Comparison of ENCODE assay signal across 19 cellular contexts in genomic region chr5:6825678-6826244, GRCh38.
DNase-seq lines count a peak whose midpoint lies in the region; ATAC-seq, FAIRE-seq and TF ChIP-seq lines count a peak whose summit lies in the region.
"Had no signal": no experiment of that assay in that cellular context is flagged by ENCODE, and none has a peak within 500 bp of the region (broad histone marks: within the 10 kb centered on the region; RNA-seq: fewer than 3 reads in every experiment).

No MANE protein-coding gene starts in this region.

- DNase-seq in esophagus muscularis mucosa (ENCODE audit: extremely low spot score): peak; percentile 62
- DNase-seq in pancreas: peak in 3 of 6 donors; percentile 19 to 42 (median 23)
- DNase-seq in activated gamma-delta T cell treated with Interleukin-2 at 50 U/mL for 16 hours: no peak
- no peak for DNase-seq in SIG-M5 treated with dmso at 0.1 percent for 504 hours (lab: John Stamatoyannopoulos, UW; ENCODE audit: unreplicated experiment)
- DNase-seq: C1 segment of cervical spinal cord; Calu3; CD4-positive, alpha-beta memory T cell; COR-L47; DMS53; DMS79 treated with DMSO at 0.1 percent for 48 hours; GF-D8; GM23248; H7 had no signal

- H3K4me1 ChIP-seq in esophagus muscularis mucosa (no peaks in the 10 kb centered on the region), pancreas (no peaks in the 10 kb centered on the region), skeletal muscle tissue (ENCODE audit: control insufficient read depth in 3 of 3, insufficient read depth in 3 of 3, low read length in 3 of 3) (peaks cover 3 to 19% (median 9%) of the 10 kb centered on the region in 3 donors)

- intact Hi-C loops in esophagus muscularis mucosa (cut with DNase I): no loop called here
- intact Hi-C loops in pancreas (cut with DNase I): no loop called here

- WGBS in esophagus muscularis mucosa: 81% methylated on average over 6 of the region's 6 CpGs
- 41 to 56% methylated on average over 6 of the region's 6 CpGs for WGBS in pancreas, 2 donors

- peak overlapping the region in 1 of 3 donors; percentile 23 for H3K9ac ChIP-seq in skeletal muscle tissue (ENCODE audit: low read depth in 1 of 3, low read length in 3 of 3)
- H3K9ac ChIP-seq: GM23248 had no signal

- H3K27ac ChIP-seq in esophagus muscularis mucosa (replicated peaks in 1 of 4): no peak overlapping the region
- H3K27ac ChIP-seq in pancreas: no peak overlapping the region
- H3K27ac ChIP-seq in skeletal muscle tissue (ENCODE audit: low read depth, low read length): peak overlapping the region; percentile 26
- H3K27ac ChIP-seq: GM23248 had no signal

- peaks cover 0 to 13% (median 5%) of the 10 kb centered on the region in 4 donors for H3K9me3 ChIP-seq in esophagus muscularis mucosa
- peaks cover 0 to 1% (median 0%) of the 10 kb centered on the region in 4 donors for H3K9me3 ChIP-seq in pancreas
- H3K9me3 ChIP-seq in skeletal muscle tissue (ENCODE audit: control insufficient read depth in 3 of 3, low read length in 3 of 3): peaks cover 3 to 8% (median 4%) of the 10 kb centered on the region in 3 donors

- ATAC-seq in pancreas: peak in 3 of 4 donors; percentile 17 to 67 (median 58)
- ATAC-seq in GM18502 (IDR thresholded peaks at IDR 0.05; ENCODE audit: poor library complexity, unreplicated experiment): no peak
- ATAC-seq: HCT116 had no signal

- H3K36me3 ChIP-seq in esophagus muscularis mucosa (no peaks in the 10 kb centered on the region), pancreas (no peaks in the 10 kb centered on the region), skeletal muscle tissue (ENCODE audit: control insufficient read depth in 3 of 3, insufficient read depth in 3 of 3, low read length in 3 of 3) (no peaks in the 10 kb centered on the region)

- no peak for TF ChIP-seq POLR2A in esophagus muscularis mucosa (IDR thresholded peaks at IDR 0.05; ENCODE audit: low read depth)

- no peak for FAIRE-seq in pancreas (lab: Jason Lieb, UNC)
- FAIRE-seq: GM12891, GM19239, H1 had no signal

- peaks cover 0 to 27% (median 0%) of the 10 kb centered on the region in 4 donors for H3K27me3 ChIP-seq in esophagus muscularis mucosa
- H3K27me3 ChIP-seq in pancreas: no peaks in the 10 kb centered on the region
- no peaks in the 10 kb centered on the region for H3K27me3 ChIP-seq in skeletal muscle tissue (ENCODE audit: control insufficient read depth in 3 of 3, insufficient read depth in 3 of 3, low read length in 3 of 3)

- TF ChIP-seq CTCF in esophagus muscularis mucosa (IDR thresholded peaks at IDR 0.05) (no peak), pancreas (IDR thresholded peaks at IDR 0.05) (no peak)

- TF ChIP-seq EP300 in esophagus muscularis mucosa (IDR thresholded peaks at IDR 0.05): no peak

- H3K4me3 ChIP-seq in esophagus muscularis mucosa (no peak overlapping the region), pancreas (no peak overlapping the region), skeletal muscle tissue (ENCODE audit: low read length in 3 of 3) (no peak overlapping the region)
- H3K4me3 ChIP-seq: GM23248 had no signal
